8 cellular contexts compared by ENCODE assay signal in genomic region chr7:50793947-50794570, GRCh38. TPM values are rescaled to one million over a fixed set of nuclear protein-coding genes. Genes with fewer than 3 reads are reported as not detected.
DNase-seq lines count a peak whose midpoint lies in the region; ATAC-seq and TF ChIP-seq lines count a peak whose summit lies in the region.

No MANE protein-coding gene starts in this region.

- H3K27ac ChIP-seq in HEK293 (ENCODE audit: extremely low read depth, low read depth, low read length), result peak overlapping the region; percentile 59; the same call in 1 of the 2 replicates
- peak overlapping the region in 3 of 5 donors; percentile 76 to 89 (median 78) for H3K27ac ChIP-seq in adrenal gland
- H3K27ac ChIP-seq in skin epidermis, result peak overlapping the region in 8 of 21 experiments; percentile 20 to 76 (median 58)

- TF ChIP-seq POLR2A in adrenal gland (IDR thresholded peaks at IDR 0.05) (no peak), GM18505 (IDR thresholded peaks at IDR 0.05; ENCODE audit: borderline replicate concordance, extremely low read depth, insufficient read depth, insufficient read length) (no peak)

- H3K4me3 ChIP-seq in HEK293 (ENCODE audit: low read depth, low read length) (peak overlapping the region; percentile 31; the same call in 1 of the 2 replicates), adrenal gland (peak overlapping the region in 1 of 4 donors; percentile 60), iPS-11a (ENCODE audit: low read depth, low read length) (peak overlapping the region; percentile 45), skin epidermis (peak overlapping the region in 6 of 7 experiments; percentile 31 to 58 (median 46))

- 72 to 76% (median 73%) methylated on average over 17 to 18 of the region's 18 CpGs for WGBS in adrenal gland, 4 donors

- DNase-seq in adrenal gland (peak in 1 of 7 donors; percentile 21), NCI-H226 (no peak), NCI-H1694 (lab: John Stamatoyannopoulos, UW) (no peak)

- intact Hi-C loops in adrenal gland (cut with DNase I), result no loop called here

- H3K9me3 ChIP-seq in HEK293 (ENCODE audit: control insufficient read depth, insufficient read depth, low read depth, low read length), result no peaks in the 10 kb centered on the region
- H3K9me3 ChIP-seq in adrenal gland (replicated peaks in 1 of 3), result no peaks in the 10 kb centered on the region

- ATAC-seq in GM18505 (IDR thresholded peaks at IDR 0.05; ENCODE audit: unreplicated experiment) (no peak), HG03280 (IDR thresholded peaks at IDR 0.05; ENCODE audit: unreplicated experiment) (no peak)

- POLR2A ChIA-PET in HEK293 (lab: Yijun Ruan, JAX), result no interaction called here

- CTCF ChIA-PET in HEK293 (lab: Yijun Ruan, JAX), result no interaction called here

- H3K4me1 ChIP-seq in HEK293 (ENCODE audit: control insufficient read depth, insufficient read depth, low read length) (0 out of 2 replicates have a peak, but pooled peaks cover 4% of the 10 kb centered on the region), adrenal gland (replicated peaks in 1 of 2) (peaks cover 0 to 27% of the 10 kb centered on the region in 2 donors)

- H3K36me3 ChIP-seq in HEK293 (ENCODE audit: control insufficient read depth in 2 of 2, insufficient read depth in 1 of 2, low read length in 2 of 2) (no peaks in the 10 kb centered on the region), adrenal gland (replicated peaks in 1 of 2) (no peaks in the 10 kb centered on the region)

- no peaks in the 10 kb centered on the region for H3K27me3 ChIP-seq in adrenal gland

- TF ChIP-seq CTCF in HEK293 (tag by site-specific recombination; IDR thresholded peaks at IDR 0.05) (no peak), adrenal gland (IDR thresholded peaks at IDR 0.05) (no peak)

TF ChIP-seq in HEK293, 187 proteins besides CTCF, POLR2A, EP300 and RAD21:
- TF ChIP-seq PRDM10 (tag by site-specific recombination; IDR thresholded peaks at IDR 0.05) (no peak), ZNF211 (tag by site-specific recombination; IDR thresholded peaks at IDR 0.05; ENCODE audit: low read depth) (no peak), ZNF791 (tag by site-specific recombination; IDR thresholded peaks at IDR 0.05) (no peak), HOXC10 (CRISPR knock-in tag; IDR thresholded peaks at IDR 0.05) (no peak), ZSCAN5A (tag by site-specific recombination; IDR thresholded peaks at IDR 0.05) (no peak), ZIC2 (tag by site-specific recombination; IDR thresholded peaks at IDR 0.05) (peak; percentile 70), ZBTB8A (tag by site-specific recombination; IDR thresholded peaks at IDR 0.05) (peak; percentile 74), ZNF664 (tag by site-specific recombination; IDR thresholded peaks at IDR 0.05) (0 out of 2 replicates have a peak, but pooled peaks have one; percentile 43), ZNF335 (tag by site-specific recombination; conservative IDR thresholded peaks at IDR 0.05) (peak; percentile 27; the same call in 1 of the 2 replicates), ZNF639 (tag by site-specific recombination; IDR thresholded peaks at IDR 0.05) (no peak), ZEB2 (tag by site-specific recombination; IDR thresholded peaks at IDR 0.05) (peak; percentile 33; the same call in 1 of the 2 replicates), ZFP37 (tag by site-specific recombination; IDR thresholded peaks at IDR 0.05) (no peak), YY2 (tag by site-specific recombination; IDR thresholded peaks at IDR 0.05) (no peak), ZBTB20 (tag by site-specific recombination; IDR thresholded peaks at IDR 0.05) (0 out of 2 replicates have a peak, but pooled peaks have one; percentile 6), ZNF140 (tag by site-specific recombination; IDR thresholded peaks at IDR 0.05) (no peak), ZBTB21 (tag by site-specific recombination; IDR thresholded peaks at IDR 0.05) (no peak), PATZ1 (tag by site-specific recombination; IDR thresholded peaks at IDR 0.05) (no peak), BCL11A (tag by site-specific recombination; IDR thresholded peaks at IDR 0.05; ENCODE audit: low read depth) (no peak)

RNA-seq across cellular contexts. Expression of gene GRB10, which starts 11.4 kb away (rescaled TPM):
- total RNA-seq in adrenal gland, result 100 to 1,000 TPM in 2 of 8 donors, 10 to 100 TPM in 6; 63.9 to 158 (median 77.6) TPM
- 10 to 100 TPM; 33.5 to 52.0 (median 45.3) TPM for polyA plus RNA-seq in adrenal gland
